9 cellular contexts compared by ENCODE assay signal in the genomic region with DNA sequence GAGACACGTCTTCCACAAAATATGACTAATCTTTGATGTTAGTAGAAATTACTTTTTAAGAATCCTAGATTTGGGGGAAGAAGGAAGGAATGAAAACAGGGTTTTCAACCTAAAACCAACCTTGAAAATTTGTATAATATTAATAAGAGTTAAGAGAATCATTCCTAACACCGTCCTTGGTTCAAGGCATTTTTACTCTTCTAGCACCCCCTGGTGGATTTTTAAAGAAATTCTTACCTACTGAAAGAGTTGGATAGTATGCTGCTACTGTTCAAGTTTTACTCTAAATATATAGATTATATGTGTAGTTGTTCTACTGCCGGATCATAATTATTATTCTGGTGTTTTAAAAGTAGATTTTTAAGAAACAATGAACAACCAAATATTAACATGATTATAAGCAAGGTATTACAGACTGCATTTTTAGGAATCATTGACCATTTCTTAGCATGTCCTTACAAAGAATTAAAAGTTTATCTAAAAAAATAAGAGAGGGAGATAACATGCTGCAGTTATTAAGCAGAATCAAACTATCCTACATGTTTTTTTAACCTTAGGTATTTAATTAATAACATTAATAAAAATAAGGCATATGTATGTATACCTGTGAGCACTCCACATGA. TPM values are rescaled to one million over a fixed set of nuclear protein-coding genes. Genes with fewer than 3 reads are reported as not detected.
DNase-seq lines count a peak whose midpoint lies in the region; ATAC-seq, FAIRE-seq and TF ChIP-seq lines count a peak whose summit lies in the region.
"Had no signal": no experiment of that assay in that cellular context is flagged by ENCODE, and none has a peak within 500 bp of the region (broad histone marks: within the 10 kb centered on the region; RNA-seq: fewer than 3 reads in every experiment).

No MANE protein-coding gene starts in this region.

- H3K36me3 ChIP-seq in psoas muscle (ENCODE audit: insufficient read depth in 1 of 2, low read depth in 1 of 2), result no peaks in the 10 kb centered on the region

- H3K4me1 ChIP-seq in psoas muscle, result no peaks in the 10 kb centered on the region

- H3K9me3 ChIP-seq in psoas muscle, result no peaks in the 10 kb centered on the region

- intact Hi-C loops in psoas muscle (cut with DNase I), result loop anchor here (5.0 to 10.0 kb wide), 2 partner anchors 892 to 909 kb away; no protein-coding TSS in a partner anchor

- in situ Hi-C loops in KBM-7 (cut with MboI; ENCODE audit: low pct_unique_long_range_greater_than_20kb, low sequenced_read_pairs), result loop anchor here (25.0 kb wide), 1 partner anchor 894 kb away; no protein-coding TSS in a partner anchor

- no peaks in the 10 kb centered on the region for H3K27me3 ChIP-seq in psoas muscle (ENCODE audit: insufficient read depth in 3 of 3, low read length in 2 of 3)

- DNase-seq in DMS153 treated with DMSO at 0.1 percent for 48 hours (lab: John Stamatoyannopoulos, UW; ENCODE audit: unreplicated experiment) (peak; percentile 64), KBM-7 (peak; percentile 39), RCC 7860 (ENCODE audit: low spot score) (peak; percentile 16), psoas muscle (no peak)
- no peak for DNase-seq in stimulated activated CD4-positive, alpha-beta T cell treated with anti-CD3 and anti-CD28 coated beads, Interleukin-2, amount 100 ng/mL, for 48 hours

- ATAC-seq in GM21515 (IDR thresholded peaks at IDR 0.05; ENCODE audit: unreplicated experiment) (peak; percentile 67), esophagus mucosa (peak; percentile 52), psoas muscle (no peak), GM21528 (IDR thresholded peaks at IDR 0.05; ENCODE audit: low FRiP score, unreplicated experiment) (no peak)

- H3K27ac ChIP-seq in psoas muscle, result no peak overlapping the region
- H3K27ac ChIP-seq: skin epidermis had no signal

- WGBS in psoas muscle, 3 donors, result 16 to 20% (median 17%) methylated on average over 3 of the region's 3 CpGs

- FAIRE-seq in RCC 7860 (lab: Jason Lieb, UNC), result peak; percentile 48

- peak; percentile 41 for TF ChIP-seq CTCF in psoas muscle (IDR thresholded peaks at IDR 0.05)

- H3K4me3 ChIP-seq in psoas muscle, result no peak overlapping the region
- H3K4me3 ChIP-seq: skin epidermis had no signal

RNA-seq across cellular contexts. Expression of gene SLITRK6, which starts 7.4 kb away (rescaled TPM):
- total RNA-seq in esophagus mucosa, result 4.0 TPM
- under 1 TPM in 1 of 4 donors, not detected in 3; 0.41 TPM for total RNA-seq in psoas muscle
- polyA plus RNA-seq in psoas muscle, result under 1 TPM in 1 of 3 donors, not detected in 2; 0.03 TPM

Comparison
In these comparisons a context has a peak if more than half of its experiments do, and no peak if none do; other contexts are left out.
1. DNase-seq: peak in DMS153 treated with DMSO at 0.1 percent for 48 hours (single experiment), KBM-7 (single experiment) and RCC 7860 (single experiment); none in psoas muscle (0 of 2) and stimulated activated CD4-positive, alpha-beta T cell treated with anti-CD3 and anti-CD28 coated beads, Interleukin-2, amount 100 ng/mL, for 48 hours (0 of 2).
2. ATAC-seq: peak in GM21515 (single experiment) and esophagus mucosa (single experiment); none in psoas muscle (0 of 4) and GM21528 (single experiment).